In genomic region chr10:34137955-34138354, GRCh38 we compare ENCODE assay signal across 19 cellular contexts.
"Had no signal": no experiment of that assay in that cellular context is flagged by ENCODE, and none has a peak within 500 bp of the region (broad histone marks: within the 10 kb centered on the region; RNA-seq: fewer than 3 reads in every experiment).

No MANE protein-coding gene starts in this region.

- H3K4me3 ChIP-seq: skin epidermis had no signal

- H3K27ac Mint-ChIP-seq: activated naive CD4-positive, alpha-beta T cell treated with anti-CD3 and anti-CD28 coated beads for 36 hours; activated naive CD8-positive, alpha-beta T cell treated with anti-CD3 and anti-CD28 coated beads, Interleukin-2, amount 50 U/mL, for 24 hours; activated T-helper 17 cell treated with anti-CD3 and anti-CD28 coated beads, Interleukin-2, amount 50 U/mL, for 72 hours; natural killer cell had no signal

- H3K4me1 Mint-ChIP-seq: activated naive CD8-positive, alpha-beta T cell treated with anti-CD3 and anti-CD28 coated beads, Interleukin-2, amount 50 U/mL, for 24 hours; activated T-helper 17 cell treated with anti-CD3 and anti-CD28 coated beads, Interleukin-2, amount 50 U/mL, for 72 hours; natural killer cell had no signal

- H3K27ac ChIP-seq: skin epidermis had no signal

- H3K9me3 Mint-ChIP-seq: activated naive CD4-positive, alpha-beta T cell treated with anti-CD3 and anti-CD28 coated beads for 36 hours; activated naive CD8-positive, alpha-beta T cell treated with anti-CD3 and anti-CD28 coated beads, Interleukin-2, amount 50 U/mL, for 24 hours; activated T-helper 17 cell treated with anti-CD3 and anti-CD28 coated beads, Interleukin-2, amount 50 U/mL, for 72 hours; natural killer cell had no signal

- DNase-seq: activated CD4-positive, alpha-beta T cell treated with anti-CD3 and anti-CD28 coated beads, Interleukin-2, amount 50 U/mL, for 4 hours; activated naive CD4-positive, alpha-beta T cell treated with anti-CD3 and anti-CD28 coated beads for 36 hours; activated naive CD8-positive, alpha-beta T cell treated with anti-CD3 and anti-CD28 coated beads, Interleukin-2, amount 50 U/mL, for 24 hours; activated T-cell treated with anti-CD3 and anti-CD28 coated beads for 4 hours; dermis blood vessel endothelial cell; erythroblast; kidney glomerular epithelial cell; left ventricle myocardium superior; mesendoderm; natural killer cell; posterior cingulate gyrus; retina; stimulated activated CD4-positive, alpha-beta T cell treated with anti-CD3 and anti-CD28 coated beads, Interleukin-4, amount 100 ng/mL, for 24 hours; stimulated activated naive CD4-positive, alpha-beta T cell treated with Interleukin-2 at 50 U/mL for 16 hours; T1000; trophoblast cell had no signal

- H3K36me3 Mint-ChIP-seq: natural killer cell had no signal

- H3K4me3 Mint-ChIP-seq: activated naive CD4-positive, alpha-beta T cell treated with anti-CD3 and anti-CD28 coated beads for 36 hours; activated naive CD8-positive, alpha-beta T cell treated with anti-CD3 and anti-CD28 coated beads, Interleukin-2, amount 50 U/mL, for 24 hours; activated T-helper 17 cell treated with anti-CD3 and anti-CD28 coated beads, Interleukin-2, amount 50 U/mL, for 72 hours; natural killer cell had no signal

- ATAC-seq: activated CD4-positive, CD25-positive, alpha-beta regulatory T cell treated with anti-CD3 and anti-CD28 coated beads, Interleukin-2, amount 50 U/mL, for 24 hours; activated naive CD8-positive, alpha-beta T cell treated with anti-CD3 and anti-CD28 coated beads, Interleukin-2, amount 50 U/mL, for 24 hours; activated T-helper 17 cell treated with anti-CD3 and anti-CD28 coated beads, Interleukin-2, amount 50 U/mL, for 72 hours; left ventricle myocardium superior; natural killer cell had no signal
